Comparison of ENCODE assay signal across 1 cellular context in the genomic region with DNA sequence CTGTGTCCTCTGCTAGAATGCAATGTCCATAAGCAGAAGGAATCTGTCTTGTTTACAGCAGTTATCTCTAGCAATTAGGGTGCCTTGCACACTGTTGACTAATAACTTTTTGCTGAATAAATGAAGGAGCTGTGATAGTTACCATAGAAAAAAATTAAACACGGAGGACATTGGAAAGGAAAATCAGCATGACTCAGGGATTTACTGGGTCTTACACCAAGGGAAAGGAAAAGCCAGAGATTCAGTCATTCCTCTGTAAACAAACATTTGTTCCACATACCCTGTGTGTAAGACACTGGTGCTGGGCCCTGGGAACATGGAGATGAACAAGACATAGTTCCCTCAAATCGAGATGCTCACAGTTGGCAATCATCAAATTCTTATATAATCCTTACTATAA.
TF ChIP-seq lines count a peak whose summit lies in the region.

No MANE protein-coding gene starts in this region.

TF ChIP-seq in IMR-90, 13 proteins besides CTCF, POLR2A, EP300 and RAD21 (continued from another document):
- TF ChIP-seq NFE2L2 (IDR thresholded peaks at IDR 0.05; ENCODE audit: low read depth, low read length) = peak; percentile 71
- TF ChIP-seq, protein P1, sequence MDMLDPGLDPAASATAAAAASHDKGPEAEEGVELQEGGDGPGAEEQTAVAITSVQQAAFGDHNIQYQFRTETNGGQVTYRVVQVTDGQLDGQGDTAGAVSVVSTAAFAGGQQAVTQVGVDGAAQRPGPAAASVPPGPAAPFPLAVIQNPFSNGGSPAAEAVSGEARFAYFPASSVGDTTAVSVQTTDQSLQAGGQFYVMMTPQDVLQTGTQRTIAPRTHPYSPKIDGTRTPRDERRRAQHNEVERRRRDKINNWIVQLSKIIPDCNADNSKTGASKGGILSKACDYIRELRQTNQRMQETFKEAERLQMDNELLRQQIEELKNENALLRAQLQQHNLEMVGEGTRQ (IDR thresholded peaks at IDR 0.05; ENCODE audit: low read depth, low read length) = no peak
- TF ChIP-seq, protein P2, sequence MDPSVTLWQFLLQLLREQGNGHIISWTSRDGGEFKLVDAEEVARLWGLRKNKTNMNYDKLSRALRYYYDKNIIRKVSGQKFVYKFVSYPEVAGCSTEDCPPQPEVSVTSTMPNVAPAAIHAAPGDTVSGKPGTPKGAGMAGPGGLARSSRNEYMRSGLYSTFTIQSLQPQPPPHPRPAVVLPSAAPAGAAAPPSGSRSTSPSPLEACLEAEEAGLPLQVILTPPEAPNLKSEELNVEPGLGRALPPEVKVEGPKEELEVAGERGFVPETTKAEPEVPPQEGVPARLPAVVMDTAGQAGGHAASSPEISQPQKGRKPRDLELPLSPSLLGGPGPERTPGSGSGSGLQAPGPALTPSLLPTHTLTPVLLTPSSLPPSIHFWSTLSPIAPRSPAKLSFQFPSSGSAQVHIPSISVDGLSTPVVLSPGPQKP (IDR thresholded peaks at IDR 0.05; ENCODE audit: borderline replicate concordance, low read depth, low read length) = no peak
- TF ChIP-seq MAFK (IDR thresholded peaks at IDR 0.05; ENCODE audit: low read depth, low read length) = no peak
